Comparison of ENCODE assay signal across 8 cellular contexts in the genomic region with DNA sequence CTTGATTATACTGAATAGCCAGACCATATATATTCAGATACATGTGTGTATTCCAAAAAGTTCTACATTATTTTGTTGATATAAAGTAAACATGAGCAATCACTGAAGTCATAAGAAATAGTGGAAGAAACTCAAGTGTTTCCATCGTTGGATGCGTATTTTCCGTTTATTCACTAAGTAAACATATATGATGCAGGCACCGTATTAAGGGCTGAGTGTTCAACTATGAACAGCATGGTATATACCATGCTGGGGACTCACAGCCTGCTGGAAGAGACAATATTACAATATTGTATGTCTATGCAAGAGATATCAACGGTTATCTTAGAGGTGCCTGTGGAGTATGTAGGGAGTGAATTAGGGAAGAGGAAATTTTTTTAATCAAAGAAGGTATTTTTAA. TPM values are rescaled to one million over a fixed set of nuclear protein-coding genes. Genes with fewer than 3 reads are reported as not detected.
DNase-seq lines count a peak whose midpoint lies in the region; ATAC-seq, FAIRE-seq and TF ChIP-seq lines count a peak whose summit lies in the region.

No MANE protein-coding gene starts in this region.

- H3K4me2 ChIP-seq in HepG2 (ENCODE audit: low read depth, low read length), result peak overlapping the region; percentile 70

- TF ChIP-seq EP300 in HepG2 (IDR thresholded peaks at IDR 0.05; ENCODE audit: low read depth in 2 of 2, low read length in 2 of 2) (no peak), HepG2 (CRISPR knock-in tag; IDR thresholded peaks at IDR 0.05; ENCODE audit: borderline replicate concordance) (no peak)

- TF ChIP-seq CTCF in heart left ventricle (IDR thresholded peaks at IDR 0.05) (no peak), HepG2 (CRISPR knock-in tag; IDR thresholded peaks at IDR 0.05) (no peak), upper lobe of right lung (IDR thresholded peaks at IDR 0.05) (no peak)

- peak overlapping the region; percentile 93 for H3K27ac Mint-ChIP-seq in activated T-helper 2 cell treated with anti-CD3 and anti-CD28 coated beads, Interferon-gamma antibody, Interleukin-2, Interleukin-4, amounts not matched to agents 10 μg/mL and 5 μg/mL and 100 μg/mL, durations not matched to agents 14 hours and 24 hours and 36 hours

- peak overlapping the region; percentile 87; the same call in 1 of the 2 replicates for H3K9ac ChIP-seq in HepG2 (ENCODE audit: insufficient read depth, low read depth, low read length)

- ATAC-seq in heart left ventricle, result no peak
- ATAC-seq in left cardiac atrium, result no peak
- ATAC-seq in HepG2, result no peak
- no peak for ATAC-seq in upper lobe of right lung
- no peak for ATAC-seq in HG02798 (IDR thresholded peaks at IDR 0.05; ENCODE audit: poor library complexity, unreplicated experiment)

- in situ Hi-C loops in HepG2 (cut with HindIII; ENCODE audit: extremely low pct_ligation_motif_present, low pct_unique_long_range_greater_than_20kb), result loop anchor here (10.0 kb wide), 1 partner anchor 124 kb away; no protein-coding TSS in a partner anchor

- WGBS in heart left ventricle, 4 donors, result 90 to 95% (median 92%) methylated on average over 5 of the region's 5 CpGs
- WGBS in HepG2 (ENCODE audit: low lambda C conversion rate), result 75% methylated on average over 5 of the region's 5 CpGs

- no peak for FAIRE-seq in HepG2 (lab: Jason Lieb, UNC)

- H3K4me3 Mint-ChIP-seq in activated T-helper 2 cell treated with anti-CD3 and anti-CD28 coated beads, Interferon-gamma antibody, Interleukin-2, Interleukin-4, amounts not matched to agents 10 μg/mL and 5 μg/mL and 100 μg/mL, durations not matched to agents 14 hours and 24 hours and 36 hours (ENCODE audit: low read depth), result peak overlapping the region; percentile 92

- H4K20me1 ChIP-seq in HepG2 (ENCODE audit: insufficient read depth, low read length), result no peaks in the 10 kb centered on the region

- H3K9me3 Mint-ChIP-seq in activated T-helper 2 cell treated with anti-CD3 and anti-CD28 coated beads, Interferon-gamma antibody, Interleukin-2, Interleukin-4, amounts not matched to agents 10 μg/mL and 5 μg/mL and 100 μg/mL, durations not matched to agents 14 hours and 24 hours and 36 hours, result no peaks in the 10 kb centered on the region

- H3K27me3 Mint-ChIP-seq in activated T-helper 2 cell treated with anti-CD3 and anti-CD28 coated beads, Interferon-gamma antibody, Interleukin-2, Interleukin-4, amounts not matched to agents 10 μg/mL and 5 μg/mL and 100 μg/mL, durations not matched to agents 14 hours and 24 hours and 36 hours (ENCODE audit: low read depth), result no peaks in the 10 kb centered on the region

- peaks cover 39% of the 10 kb centered on the region for H3K4me1 Mint-ChIP-seq in activated T-helper 2 cell treated with anti-CD3 and anti-CD28 coated beads, Interferon-gamma antibody, Interleukin-2, Interleukin-4, amounts not matched to agents 10 μg/mL and 5 μg/mL and 100 μg/mL, durations not matched to agents 14 hours and 24 hours and 36 hours (ENCODE audit: low read depth)

- TF ChIP-seq POLR2A in heart left ventricle (IDR thresholded peaks at IDR 0.05) (no peak), HepG2 (IDR thresholded peaks at IDR 0.05; ENCODE audit: insufficient read depth in 1 of 2, low read depth in 2 of 2, low read length in 2 of 2) (no peak)

- TF ChIP-seq RAD21 in HepG2 (CRISPR knock-in tag; IDR thresholded peaks at IDR 0.05), result no peak

- H3K36me3 Mint-ChIP-seq in activated T-helper 2 cell treated with anti-CD3 and anti-CD28 coated beads, Interferon-gamma antibody, Interleukin-2, Interleukin-4, amounts not matched to agents 10 μg/mL and 5 μg/mL and 100 μg/mL, durations not matched to agents 14 hours and 24 hours and 36 hours (ENCODE audit: low read depth), result peaks cover 43% of the 10 kb centered on the region

- H3K27ac ChIP-seq in heart left ventricle (peak overlapping the region in 4 of 12 donors; percentile 86 to 92 (median 88)), HepG2 (ENCODE audit: extremely low read length, insufficient read depth, low read length) (no peak overlapping the region), upper lobe of right lung (peak overlapping the region; percentile 87)

- no peaks in the 10 kb centered on the region for H3K27me3 ChIP-seq in heart left ventricle
- H3K27me3 ChIP-seq in HepG2 (ENCODE audit: control insufficient read depth in 1 of 2, insufficient read depth in 2 of 2, low read length in 2 of 2), result peaks cover 1 to 11% of the 10 kb centered on the region in 2 experiments; a peak in 2 of 5 replicates
- H3K27me3 ChIP-seq in upper lobe of right lung, result no peaks in the 10 kb centered on the region

- H3K4me3 ChIP-seq in heart left ventricle (peak overlapping the region in 9 of 12 donors; percentile 61 to 92 (median 84)), HepG2 (replicated peaks in 1 of 3; ENCODE audit: insufficient read depth in 1 of 3, low read depth in 2 of 3, low read length in 3 of 3) (peak overlapping the region; percentile 78 to 80 (median 79)), upper lobe of right lung (peak overlapping the region; percentile 70)

- H3K36me3 ChIP-seq in heart left ventricle, result peaks cover 0 to 34% (median 26%) of the 10 kb centered on the region in 9 donors
- H3K36me3 ChIP-seq in HepG2 (replicated peaks in 1 of 2; ENCODE audit: control insufficient read depth in 1 of 2, insufficient read depth in 2 of 2, low read length in 2 of 2), result peaks cover 5 to 17% of the 10 kb centered on the region in 2 experiments; a peak in 4 of 5 replicates
- H3K36me3 ChIP-seq in upper lobe of right lung, result peaks cover 23% of the 10 kb centered on the region

- BruUV-seq in HepG2 (replicated peaks; lab: Mats Ljungman, UMichigan), result no TSS peak

- intact Hi-C loops in heart left ventricle (cut with DNase I) (loop anchor here in 5 of 10 donors (5.0 to 10.0 kb wide), 4 partner anchors 64 to 191 kb away; partner anchors contain the start of genes GOLT1B (in 3 of the 5) and RECQL (in 3 of the 5)), left cardiac atrium (cut with DNase I) (loop anchor here in 1 of 2 donors (5.0 kb wide), 1 partner anchor 219 kb away; the partner anchor contains the start of gene LDHB), HepG2 (cut with micrococcal nuclease; ENCODE audit: unreplicated experiment) (loop anchor here (5.0 kb wide), 1 partner anchor 141 kb away; no protein-coding TSS in a partner anchor), upper lobe of right lung (cut with DNase I) (no loop called here)
- intact Hi-C loops in activated T-helper 2 cell treated with anti-CD3 and anti-CD28 coated beads, Interferon-gamma antibody, Interleukin-2, Interleukin-4, amounts not matched to agents 10 μg/mL and 5 μg/mL and 100 μg/mL, durations not matched to agents 14 hours and 24 hours and 36 hours (cut with micrococcal nuclease), result loop anchor here (1.0 to 5.0 kb wide), 2 partner anchors 18 to 34 kb away; no protein-coding TSS in a partner anchor

- POLR2A ChIA-PET in HepG2 (lab: Yijun Ruan, JAX), result interaction anchor here (1.7 kb wide), 1 partner anchor 22 kb away, joined by 7 read pairs; no protein-coding TSS in a partner anchor

- H3K4me1 ChIP-seq in heart left ventricle, result peaks cover 0 to 20% (median 7%) of the 10 kb centered on the region in 12 donors
- H3K4me1 ChIP-seq in HepG2 (ENCODE audit: insufficient read depth, low read length), result peaks cover 19% of the 10 kb centered on the region
- H3K4me1 ChIP-seq in upper lobe of right lung, result peaks cover 17% of the 10 kb centered on the region

- H3K79me2 ChIP-seq in HepG2 (ENCODE audit: insufficient read depth, low read length), result peaks cover 4% of the 10 kb centered on the region

- CTCF ChIA-PET in HepG2 (lab: Yijun Ruan, JAX; ENCODE audit: low intra/inter-chr PET ratio, low total read pairs), result no interaction called here

- DNase-seq in heart left ventricle (no peak), left cardiac atrium (no peak), HepG2 (ENCODE audit: low spot score) (no peak), upper lobe of right lung (no peak), KG1 (lab: John Stamatoyannopoulos, UW) (no peak), NCI-H446 (lab: John Stamatoyannopoulos, UW) (no peak)
- DNase-seq in activated T-helper 2 cell treated with anti-CD3 and anti-CD28 coated beads, Interferon-gamma antibody, Interleukin-2, Interleukin-4, amounts not matched to agents 10 μg/mL and 5 μg/mL and 100 μg/mL, durations not matched to agents 14 hours and 24 hours and 36 hours (ENCODE audit: low spot score), result no peak

- H3K9me3 ChIP-seq in heart left ventricle (no peaks in the 10 kb centered on the region), HepG2 (ENCODE audit: low read length) (no peaks in the 10 kb centered on the region), upper lobe of right lung (no peaks in the 10 kb centered on the region)

- no peak overlapping the region for H2AFZ ChIP-seq in HepG2 (ENCODE audit: low read length)

RNA-seq across cellular contexts. Expression of gene PYROXD1, which starts 1.2 kb away (rescaled TPM):
- total RNA-seq in heart left ventricle, result 10 to 100 TPM; 11.7 to 22.0 (median 19.3) TPM
- polyA plus RNA-seq in heart left ventricle, result 10 to 100 TPM in 1 of 2 donors, 1 to 10 TPM in 1; 6.2 to 18.4 TPM
- 10 to 100 TPM; 10.8 to 13.2 TPM for total RNA-seq in left cardiac atrium
- total RNA-seq in activated T-helper 2 cell treated with anti-CD3 and anti-CD28 coated beads, Interferon-gamma antibody, Interleukin-2, Interleukin-4, amounts not matched to agents 10 μg/mL and 5 μg/mL and 100 μg/mL, durations not matched to agents 14 hours and 24 hours and 36 hours, result 27.3 and 30.1 TPM in 2 replicates
- 9.6 and 15.5 TPM in 2 replicates for total RNA-seq in HepG2 (2016; rRNA removed; fragmentation: Illumina TruSeq; extraction: Trizol)
- 1.2 and 1.4 TPM in 2 replicates for total RNA-seq in HepG2 (2016; cell fraction: cytosol; rRNA removed; fragmentation: Illumina TruSeq; extraction: Trizol; ENCODE audit: low read depth)
- total RNA-seq in HepG2 (2016; cell fraction: insoluble cytoplasmic fraction; rRNA removed; fragmentation: Illumina TruSeq; extraction: Trizol), result 8.8 and 16.0 TPM in 2 replicates
- 3.0 TPM in 2 replicates for total RNA-seq in HepG2 (2016; cell fraction: membrane; rRNA removed; fragmentation: Illumina TruSeq; extraction: Trizol)
- total RNA-seq in HepG2 (2016; cell fraction: nucleus; rRNA removed; fragmentation: Illumina TruSeq; extraction: Trizol), result 13.1 and 16.6 TPM in 2 replicates
- 4.3 and 5.0 TPM in 2 replicates for polyA plus RNA-seq in HepG2 (2011; rRNA removed)
- polyA plus RNA-seq in HepG2 (2011; cell fraction: cytosol; rRNA removed), result 1.9 and 4.0 TPM in 2 replicates
- 4.5 and 4.9 TPM in 2 replicates for polyA plus RNA-seq in HepG2 (2011; cell fraction: nucleus; rRNA removed)
- 4.7 and 5.3 TPM in 2 replicates for polyA plus RNA-seq in HepG2 (2012)
- polyA plus RNA-seq in HepG2 (2016; cell fraction: cytosol; fragmentation: Illumina TruSeq; extraction: Trizol; ENCODE audit: low read depth), result 0.44 and 0.78 TPM in 2 replicates
- polyA plus RNA-seq in HepG2 (2016; cell fraction: insoluble cytoplasmic fraction; fragmentation: Illumina TruSeq; extraction: Trizol; ENCODE audit: low read depth), result 9.4 and 10.3 TPM in 2 replicates
- 1.0 and 1.4 TPM in 2 replicates for polyA plus RNA-seq in HepG2 (2016; cell fraction: membrane; fragmentation: Illumina TruSeq; extraction: Trizol; ENCODE audit: low read depth)
- polyA plus RNA-seq in HepG2 (2016; cell fraction: nucleus; fragmentation: Illumina TruSeq; extraction: Trizol; ENCODE audit: insufficient read depth, low read depth), result 9.3 and 9.5 TPM in 2 replicates
- 6.3 and 15.3 TPM in 2 replicates for polyA minus RNA-seq in HepG2 (2011; rRNA and poly(A)+ RNA removed; ENCODE audit: low replicate concordance)
- 4.4 and 5.3 TPM in 2 replicates for polyA minus RNA-seq in HepG2 (2011; cell fraction: cytosol; rRNA and poly(A)+ RNA removed)
- 49.4 and 51.1 TPM in 2 replicates for polyA minus RNA-seq in HepG2 (2011; cell fraction: nucleus; rRNA and poly(A)+ RNA removed)
- total RNA-seq in upper lobe of right lung, result 24.5 TPM
